Comparison of ENCODE assay signal across 1 cellular context in genomic region chr17:44199553-44200477, GRCh38.
TF ChIP-seq lines count a peak whose summit lies in the region.

ATXN7L3 (minus strand) TSS chr17:44199884; CDS start chr17:44198070, 1,814 bp downstream.

TF ChIP-seq in H1, 55 proteins besides CTCF, POLR2A, EP300 and RAD21:
- TF ChIP-seq CEBPB (IDR thresholded peaks at IDR 0.05; ENCODE audit: low read depth, low read length) (no peak), CREB1 (IDR thresholded peaks at IDR 0.05) (peak; percentile 94), RXRA (IDR thresholded peaks at IDR 0.05; ENCODE audit: insufficient read depth, low read depth, low read length) (no peak), TAF1 (IDR thresholded peaks at IDR 0.05; ENCODE audit: low read depth, low read length) (0 out of 2 replicates have a peak, but pooled peaks have one; percentile 54), KDM4A (IDR thresholded peaks at IDR 0.05; ENCODE audit: low read depth, low read length, severe bottlenecking) (no peak), JUND (IDR thresholded peaks at IDR 0.05; ENCODE audit: low read length) (no peak), TEAD4 (IDR thresholded peaks at IDR 0.05; ENCODE audit: low read depth, low read length) (no peak), SIX5 (IDR thresholded peaks at IDR 0.05; ENCODE audit: low read depth, low read length) (no peak), CBX8 (IDR thresholded peaks at IDR 0.05; ENCODE audit: borderline replicate concordance, low read depth, low read length) (no peak), ZNF274 (IDR thresholded peaks at IDR 0.05; ENCODE audit: borderline replicate concordance, extremely low read depth, low read length) (no peak), BRCA1 (IDR thresholded peaks at IDR 0.05; ENCODE audit: low read depth, low read length) (no peak), GTF2F1 (IDR thresholded peaks at IDR 0.05; ENCODE audit: borderline replicate concordance, low read depth, low read length) (no peak), BACH1 (IDR thresholded peaks at IDR 0.05; ENCODE audit: low read length) (no peak), TBP (IDR thresholded peaks at IDR 0.05; ENCODE audit: low read depth, low read length) (peak; percentile 43; the same call in 1 of the 2 replicates), NRF1 (IDR thresholded peaks at IDR 0.05; ENCODE audit: low read depth, low read length) (no peak), RNF2 (IDR thresholded peaks at IDR 0.05; ENCODE audit: borderline replicate concordance, low read depth, low read length, missing control alignments, poor library complexity, severe bottlenecking) (no peak), RBBP5 (IDR thresholded peaks at IDR 0.05; ENCODE audit: borderline replicate concordance, low read depth, low read length) (no peak), SP4 (IDR thresholded peaks at IDR 0.05; ENCODE audit: low read length) (no peak), CBX5 (IDR thresholded peaks at IDR 0.05; ENCODE audit: low read depth, low read length) (no peak), E2F6 (IDR thresholded peaks at IDR 0.05) (no peak), BCL11A (IDR thresholded peaks at IDR 0.05; ENCODE audit: low read depth in 2 of 2, low read length in 2 of 2) (no peak), RFX5 (IDR thresholded peaks at IDR 0.05; ENCODE audit: borderline replicate concordance, low read depth, low read length) (no peak), SP2 (IDR thresholded peaks at IDR 0.05; ENCODE audit: low read length) (peak; percentile 7; the same call in 1 of the 2 replicates), PHF8 (conservative IDR thresholded peaks at IDR 0.05; ENCODE audit: low read depth, low read length) (peak; percentile 37; the same call in 1 of the 2 replicates), SAP30 (IDR thresholded peaks at IDR 0.05; ENCODE audit: insufficient read depth, insufficient replicate concordance, low read length) (no peak), SP1 (IDR thresholded peaks at IDR 0.05; ENCODE audit: low read depth, low read length) (peak; percentile 86), KDM5A (IDR thresholded peaks at IDR 0.05; ENCODE audit: low read length) (no peak), SUZ12 (IDR thresholded peaks at IDR 0.05; ENCODE audit: low read length) (no peak), JUN (IDR thresholded peaks at IDR 0.05; ENCODE audit: low read depth, low read length) (no peak), MAX (IDR thresholded peaks at IDR 0.05) (peak; percentile 20; the same call in 1 of the 2 replicates), NANOG (IDR thresholded peaks at IDR 0.05; ENCODE audit: insufficient read depth, low read depth, low read length, poor library complexity, severe bottlenecking) (no peak), POLR2AphosphoS5 (IDR thresholded peaks at IDR 0.05; ENCODE audit: low read depth, low read length) (no peak), SIN3A (conservative IDR thresholded peaks at IDR 0.05 in 1 of 2, IDR thresholded peaks at IDR 0.05 in 1 of 2; ENCODE audit: low read depth in 1 of 2, low read length in 2 of 2) (no peak), GABPA (IDR thresholded peaks at IDR 0.05; ENCODE audit: borderline replicate concordance, insufficient read depth, low read length) (no peak), SIRT6 (IDR thresholded peaks at IDR 0.05; ENCODE audit: low read length) (no peak), SRF (IDR thresholded peaks at IDR 0.05; ENCODE audit: low read depth, low read length) (no peak), CHD2 (IDR thresholded peaks at IDR 0.05; ENCODE audit: low read length) (no peak; the same call in 1 of the 2 replicates), ATF2 (IDR thresholded peaks at IDR 0.05; ENCODE audit: low read length) (no peak), HDAC2 (IDR thresholded peaks at IDR 0.05; ENCODE audit: borderline replicate concordance in 1 of 2, low read depth in 2 of 2, low read length in 2 of 2) (no peak), TCF12 (IDR thresholded peaks at IDR 0.05; ENCODE audit: low read depth, low read length) (no peak), TAF7 (optimal IDR thresholded peaks at IDR 0.05; ENCODE audit: borderline replicate concordance, low read depth, low read length) (peak; percentile 69), FOSL1 (IDR thresholded peaks at IDR 0.05; ENCODE audit: insufficient read depth, low read depth, low read length) (no peak), KDM1A (IDR thresholded peaks at IDR 0.05; ENCODE audit: borderline replicate concordance, low read length) (no peak), MAFK (IDR thresholded peaks at IDR 0.05; ENCODE audit: low read depth, low read length) (no peak), HDAC6 (IDR thresholded peaks at IDR 0.05; ENCODE audit: low read depth, low read length) (no peak), EGR1 (IDR thresholded peaks at IDR 0.05; ENCODE audit: borderline replicate concordance, low read depth, low read length) (peak; percentile 59; the same call in 1 of the 2 replicates), ASH2L (IDR thresholded peaks at IDR 0.05; ENCODE audit: low read length) (no peak), POU5F1 (IDR thresholded peaks at IDR 0.05; ENCODE audit: low read depth, low read length) (no peak)
- TF ChIP-seq, protein P1, sequence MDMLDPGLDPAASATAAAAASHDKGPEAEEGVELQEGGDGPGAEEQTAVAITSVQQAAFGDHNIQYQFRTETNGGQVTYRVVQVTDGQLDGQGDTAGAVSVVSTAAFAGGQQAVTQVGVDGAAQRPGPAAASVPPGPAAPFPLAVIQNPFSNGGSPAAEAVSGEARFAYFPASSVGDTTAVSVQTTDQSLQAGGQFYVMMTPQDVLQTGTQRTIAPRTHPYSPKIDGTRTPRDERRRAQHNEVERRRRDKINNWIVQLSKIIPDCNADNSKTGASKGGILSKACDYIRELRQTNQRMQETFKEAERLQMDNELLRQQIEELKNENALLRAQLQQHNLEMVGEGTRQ (IDR thresholded peaks at IDR 0.05; ENCODE audit: low read length), result no peak
- TF ChIP-seq, protein P2, sequence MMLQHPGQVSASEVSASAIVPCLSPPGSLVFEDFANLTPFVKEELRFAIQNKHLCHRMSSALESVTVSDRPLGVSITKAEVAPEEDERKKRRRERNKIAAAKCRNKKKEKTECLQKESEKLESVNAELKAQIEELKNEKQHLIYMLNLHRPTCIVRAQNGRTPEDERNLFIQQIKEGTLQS (IDR thresholded peaks at IDR 0.05; ENCODE audit: insufficient read depth, low read depth, low read length), result 0 out of 2 replicates have a peak, but pooled peaks have one; percentile 33
TF ChIP-seq in H1: peak in this region for 10.
